ENCODE assay signal across 8 cellular contexts in the genomic region with DNA sequence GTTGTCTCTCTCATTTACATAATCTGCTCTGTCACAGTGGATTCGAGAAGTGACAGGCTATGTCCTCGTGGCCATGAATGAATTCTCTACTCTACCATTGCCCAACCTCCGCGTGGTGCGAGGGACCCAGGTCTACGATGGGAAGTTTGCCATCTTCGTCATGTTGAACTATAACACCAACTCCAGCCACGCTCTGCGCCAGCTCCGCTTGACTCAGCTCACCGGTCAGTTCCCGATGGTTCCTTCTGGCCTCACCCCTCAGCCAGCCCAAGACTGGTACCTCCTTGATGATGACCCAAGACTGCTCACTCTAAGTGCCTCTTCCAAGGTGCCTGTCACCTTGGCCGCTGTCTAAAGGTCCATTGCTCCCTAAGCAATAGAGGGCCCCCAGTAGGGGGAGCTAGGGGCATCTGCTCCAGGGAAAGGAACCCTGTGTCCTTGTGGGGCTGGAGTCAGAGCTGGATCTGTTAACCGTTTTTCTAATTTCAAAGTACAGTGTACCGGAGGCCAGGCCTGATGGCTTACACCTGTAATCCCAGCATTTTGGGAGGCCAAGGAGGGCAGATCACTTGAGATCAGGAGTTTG. TPM values are rescaled to one million over a fixed set of nuclear protein-coding genes. Genes with fewer than 3 reads are reported as not detected.
DNase-seq lines count a peak whose midpoint lies in the region; ATAC-seq and TF ChIP-seq lines count a peak whose summit lies in the region.

No MANE protein-coding gene starts in this region.

- no peak overlapping the region for H3K27ac ChIP-seq in HCT116 (ENCODE audit: low read depth, low read length)
- H3K27ac ChIP-seq in CD4-positive, alpha-beta memory T cell (ENCODE audit: low read depth, low read length), result no peak overlapping the region

- H3K9me3 Mint-ChIP-seq in Calu3 (ENCODE audit: low read depth, unreplicated experiment), result no peaks in the 10 kb centered on the region
- H3K9me3 Mint-ChIP-seq in WTC11, result no peaks in the 10 kb centered on the region
- no peaks in the 10 kb centered on the region for H3K9me3 Mint-ChIP-seq in CD4-positive, alpha-beta memory T cell

- H3K36me3 Mint-ChIP-seq in Calu3 (ENCODE audit: insufficient read depth, unreplicated experiment) (peaks cover 73% of the 10 kb centered on the region), WTC11 (peaks cover 44% of the 10 kb centered on the region)
- no peaks in the 10 kb centered on the region for H3K36me3 Mint-ChIP-seq in CD4-positive, alpha-beta memory T cell

- no peak overlapping the region for H2AFZ ChIP-seq in HCT116 (ENCODE audit: low read depth, low read length, poor library complexity, severe bottlenecking)

- TF ChIP-seq CTCF in Calu3 (IDR thresholded peaks at IDR 0.05; ENCODE audit: unreplicated experiment) (peak; percentile 46), HCT116 (IDR thresholded peaks at IDR 0.05 in 2 of 3, conservative IDR thresholded peaks at IDR 0.05 in 1 of 3; ENCODE audit: borderline replicate concordance in 1 of 3, insufficient read depth in 1 of 3, low read depth in 2 of 3, low read length in 2 of 3) (peak; percentile 21 to 82 (median 48); a peak in 5 of 6 replicates), WTC11 (IDR thresholded peaks at IDR 0.05) (peak; percentile 40; the same call in 1 of the 2 replicates)

- peaks cover 12% of the 10 kb centered on the region; the same call in 1 of the 2 replicates for H3K79me2 ChIP-seq in HCT116 (ENCODE audit: insufficient read depth, low read length)

- ATAC-seq in HCT116, result peak; percentile 47
- peak; percentile 50 for ATAC-seq in WTC11
- no peak for ATAC-seq in HG03469 (IDR thresholded peaks at IDR 0.05; ENCODE audit: unreplicated experiment)
- no peak for ATAC-seq in GM18498 (IDR thresholded peaks at IDR 0.05; ENCODE audit: unreplicated experiment)

- no peak overlapping the region for H3K4me3 Mint-ChIP-seq in Calu3 (ENCODE audit: low read depth, unreplicated experiment)
- no peak overlapping the region for H3K4me3 Mint-ChIP-seq in WTC11
- no peak overlapping the region for H3K4me3 Mint-ChIP-seq in CD4-positive, alpha-beta memory T cell

- H3K4me3 ChIP-seq in HCT116 (replicated peaks in 1 of 2; ENCODE audit: low read depth in 1 of 2, low read length in 2 of 2), result no peak overlapping the region
- H3K4me3 ChIP-seq in CD4-positive, alpha-beta memory T cell (ENCODE audit: low read length in 2 of 2), result no peak overlapping the region

- BruUV-seq in Calu3 (replicated peaks; lab: Mats Ljungman, UMichigan) (no TSS peak), HCT116 (replicated peaks; lab: Mats Ljungman, UMichigan) (no TSS peak)

- H3K4me2 ChIP-seq in HCT116 (ENCODE audit: low read length), result no peak overlapping the region

- H3K27me3 Mint-ChIP-seq in Calu3 (ENCODE audit: unreplicated experiment) (no peaks in the 10 kb centered on the region), WTC11 (ENCODE audit: low read depth) (no peaks in the 10 kb centered on the region)
- peaks cover 0 to 3% of the 10 kb centered on the region in 2 donors for H3K27me3 Mint-ChIP-seq in CD4-positive, alpha-beta memory T cell

- intact Hi-C loops in Calu3 (cut with micrococcal nuclease; ENCODE audit: unreplicated experiment) (no loop called here), HCT116 (cut with micrococcal nuclease) (no loop called here)
- intact Hi-C loops in CD4-positive, alpha-beta memory T cell (cut with micrococcal nuclease), result no loop called here

- H3K9ac ChIP-seq in HCT116 (ENCODE audit: low read length), result no peak overlapping the region

- CTCF ChIA-PET in Calu3 (lab: Charles Lee), result interaction anchor here (0.7 kb wide), 2 partner anchors 17 to 20 kb away, joined by 3 read pairs; no protein-coding TSS in a partner anchor
- CTCF ChIA-PET in HCT116 (lab: Charles Lee), result interaction anchor here (0.8 to 1.8 kb wide), 7 partner anchors 10 to 347 kb away, joined by 3 to 13 read pairs (median 4); a partner anchor contains a TSS
- CTCF ChIA-PET in WTC11 (lab: Charles Lee), result interaction anchor here (0.6 to 1.6 kb wide), 34 partner anchors 11 to 1017 kb away, joined by 3 to 36 read pairs (median 4); a partner anchor contains a TSS
- CTCF ChIA-PET in CD4-positive, alpha-beta memory T cell (lab: Charles Lee; ENCODE audit: partially characterized antibody), result interaction anchor here (0.9 to 3.0 kb wide), 12 partner anchors 11 to 65 kb away, joined by 3 to 23 read pairs (median 3); a partner anchor contains a TSS

- no peaks in the 10 kb centered on the region for H3K9me3 ChIP-seq in HCT116 (ENCODE audit: control insufficient read depth in 1 of 2, insufficient read depth in 1 of 2, low read depth in 1 of 2, low read length in 2 of 2)
- H3K9me3 ChIP-seq in CD4-positive, alpha-beta memory T cell (ENCODE audit: control insufficient read depth in 1 of 2, low read length in 2 of 2), result no peaks in the 10 kb centered on the region

- peak; percentile 47; the same call in 1 of the 2 replicates for TF ChIP-seq RAD21 in HCT116 (IDR thresholded peaks at IDR 0.05; ENCODE audit: low read depth)

- peaks cover 10 to 22% of the 10 kb centered on the region in 2 experiments; a peak in 2 of 4 replicates for H3K36me3 ChIP-seq in HCT116 (ENCODE audit: control insufficient read depth in 1 of 2, insufficient read depth in 2 of 2, low read length in 2 of 2)
- no peaks in the 10 kb centered on the region for H3K36me3 ChIP-seq in CD4-positive, alpha-beta memory T cell (ENCODE audit: insufficient read depth, low read length)

- H3K27ac Mint-ChIP-seq in Calu3 (ENCODE audit: unreplicated experiment), result no peak overlapping the region
- H3K27ac Mint-ChIP-seq in WTC11, result no peak overlapping the region; the same call in 1 of the 2 replicates
- H3K27ac Mint-ChIP-seq in CD4-positive, alpha-beta memory T cell, result peak overlapping the region in 1 of 7 donors; percentile 76

- TF ChIP-seq POLR2A in HCT116 (IDR thresholded peaks at IDR 0.05; ENCODE audit: borderline replicate concordance, extremely low read depth, insufficient read depth, insufficient read length), result no peak

- H4K20me1 ChIP-seq in HCT116 (ENCODE audit: insufficient read depth), result no peaks in the 10 kb centered on the region

- RAD21 ChIA-PET in HCT116 (lab: Charles Lee; ENCODE audit: low non-redundant PET in 1 of 2, low total read pairs in 2 of 2, uncharacterized antibody in 2 of 2, unreplicated experiment in 2 of 2), result no interaction called here

- peaks cover 34% of the 10 kb centered on the region for H3K4me1 Mint-ChIP-seq in Calu3 (ENCODE audit: low read depth, unreplicated experiment)
- peaks cover 15% of the 10 kb centered on the region for H3K4me1 Mint-ChIP-seq in WTC11
- H3K4me1 Mint-ChIP-seq in CD4-positive, alpha-beta memory T cell, result peaks cover 0 to 11% (median 4%) of the 10 kb centered on the region in 4 donors

- H3K27me3 ChIP-seq in HCT116 (ENCODE audit: insufficient read depth, low read length), result no peaks in the 10 kb centered on the region
- peaks cover 6% of the 10 kb centered on the region for H3K27me3 ChIP-seq in CD4-positive, alpha-beta memory T cell (ENCODE audit: insufficient read depth, low read length)

- POLR2A ChIA-PET in HCT116 (lab: Charles Lee), result interaction anchor here (0.7 to 1.3 kb wide), 4 partner anchors 19 to 33 kb away, joined by 3 to 6 read pairs (median 3); a partner anchor contains a TSS
- POLR2A ChIA-PET in WTC11 (lab: Charles Lee), result interaction anchor here (0.7 to 1.3 kb wide), 3 partner anchors 20 to 69 kb away, joined by 3 to 6 read pairs (median 3); a partner anchor contains a TSS
- POLR2A ChIA-PET in CD4-positive, alpha-beta memory T cell (lab: Charles Lee; ENCODE audit: partially characterized antibody), result interaction anchor here (1.8 kb wide), 1 partner anchor 19 kb away, joined by 4 read pairs; a partner anchor contains a TSS

- H3K9me2 ChIP-seq in HCT116 (ENCODE audit: insufficient read depth), result no peaks in the 10 kb centered on the region

- DNase-seq in Calu3 (peak; percentile 37), HCT116 (ENCODE audit: low read depth, low spot score) (no peak), WTC11 (ENCODE audit: low spot score) (peak; percentile 74), iPS-NIHi7 (ENCODE audit: extremely low spot score) (peak; percentile 74), NCI-H2081 treated with DMSO at 0.1 percent for 48 hours (lab: John Stamatoyannopoulos, UW) (no peak)
- no peak for DNase-seq in CD4-positive, alpha-beta memory T cell

- peaks cover 15 to 32% of the 10 kb centered on the region in 2 experiments for H3K4me1 ChIP-seq in HCT116 (ENCODE audit: control insufficient read depth in 1 of 2, insufficient read depth in 2 of 2, low read length in 2 of 2)
- peaks cover 10% of the 10 kb centered on the region for H3K4me1 ChIP-seq in CD4-positive, alpha-beta memory T cell (ENCODE audit: insufficient read depth, low read length)

TF ChIP-seq in HCT116, 20 proteins besides CTCF, POLR2A, EP300 and RAD21 (continues in another document):
- TF ChIP-seq EZH2phosphoT487 (IDR thresholded peaks at IDR 0.05; ENCODE audit: borderline replicate concordance), result no peak

RNA-seq across cellular contexts. Expression of a gene that starts 5.1 kb away (rescaled TPM):
- total RNA-seq in Calu3 (2022), result 170 and 183 TPM in 2 replicates
- 39.7 TPM for total RNA-seq in HCT116 (2021; ENCODE audit: unreplicated experiment)
- polyA plus RNA-seq in HCT116 (2012), result 31.7 and 32.9 TPM in 2 replicates
- 49.2 to 64.3 TPM (median 52.4 TPM) in 3 replicates for total RNA-seq in WTC11 (2021)
- total RNA-seq in CD4-positive, alpha-beta memory T cell, result 1 to 10 TPM; 5.9 to 6.9 TPM
- under 1 TPM; 0.61 to 0.70 TPM for polyA plus RNA-seq in CD4-positive, alpha-beta memory T cell

RNA-seq across cellular contexts. Expression of a gene that starts 19.3 kb away (rescaled TPM):
- total RNA-seq in Calu3 (2022) (229 and 233 TPM in 2 replicates), HCT116 (2021; ENCODE audit: unreplicated experiment) (302 TPM), WTC11 (2021) (198 to 249 TPM (median 199 TPM) in 3 replicates)
- polyA plus RNA-seq in HCT116 (2012), result 297 and 338 TPM in 2 replicates
- 100 to 1,000 TPM; 106 to 108 TPM for total RNA-seq in CD4-positive, alpha-beta memory T cell
- 100 to 1,000 TPM; 204 to 223 TPM for polyA plus RNA-seq in CD4-positive, alpha-beta memory T cell

RNA-seq across cellular contexts. Expression of a gene that starts 31.4 kb away (rescaled TPM):
- total RNA-seq in Calu3 (2022) (2,379 and 2,426 TPM in 2 replicates), HCT116 (2021; ENCODE audit: unreplicated experiment) (4,327 TPM), WTC11 (2021) (4,004 to 4,366 TPM (median 4,314 TPM) in 3 replicates)
- polyA plus RNA-seq in HCT116 (2012), result 11,465 and 11,614 TPM in 2 replicates
- total RNA-seq in CD4-positive, alpha-beta memory T cell, result 1,000 to 10,000 TPM; 5,438 to 5,728 TPM
- 1,000 to 10,000 TPM; 6,058 to 8,691 TPM for polyA plus RNA-seq in CD4-positive, alpha-beta memory T cell

RNA-seq across cellular contexts. Expression of a gene that starts 33.0 kb away (rescaled TPM):
- 6.6 and 8.2 TPM in 2 replicates for total RNA-seq in Calu3 (2022)
- 8.7 TPM for total RNA-seq in HCT116 (2021; ENCODE audit: unreplicated experiment)
- polyA plus RNA-seq in HCT116 (2012), result 3.6 and 3.7 TPM in 2 replicates
- 11.3 to 13.6 TPM (median 13.1 TPM) in 3 replicates for total RNA-seq in WTC11 (2021)
- 10 to 100 TPM; 16.3 to 19.6 TPM for total RNA-seq in CD4-positive, alpha-beta memory T cell
- polyA plus RNA-seq in CD4-positive, alpha-beta memory T cell, result 1 to 10 TPM in 1 of 2 donors, under 1 TPM in 1; 0.27 to 3.9 TPM

RNA-seq across cellular contexts. Expression of a gene that starts 43.0 kb away (rescaled TPM):
- total RNA-seq in Calu3 (2022) (72.7 and 91.1 TPM in 2 replicates), HCT116 (2021; ENCODE audit: unreplicated experiment) (80.9 TPM), WTC11 (2021) (77.7 to 80.8 TPM (median 80.1 TPM) in 3 replicates)
- 67.3 and 87.6 TPM in 2 replicates for polyA plus RNA-seq in HCT116 (2012)
- 100 to 1,000 TPM; 249 to 258 TPM for total RNA-seq in CD4-positive, alpha-beta memory T cell
- polyA plus RNA-seq in CD4-positive, alpha-beta memory T cell, result 100 to 1,000 TPM; 395 to 690 TPM

Comparison
In these comparisons a context has a peak if more than half of its experiments do, and no peak if none do; other contexts are left out.
1. DNase-seq: peak in Calu3 (single experiment), WTC11 (single experiment) and iPS-NIHi7 (single experiment); none in HCT116 (single experiment), CD4-positive, alpha-beta memory T cell (0 of 5) and NCI-H2081 treated with DMSO at 0.1 percent for 48 hours (single experiment).
2. ATAC-seq: peak in HCT116 (single experiment) and WTC11 (single experiment); none in HG03469 (single experiment) and GM18498 (single experiment).
3. Peak in every context shown above with its lines, with median percentiles within 50 percentile points of each other: CTCF ChIP-seq.